Comparison of ENCODE assay signal across 19 cellular contexts in the genomic region with DNA sequence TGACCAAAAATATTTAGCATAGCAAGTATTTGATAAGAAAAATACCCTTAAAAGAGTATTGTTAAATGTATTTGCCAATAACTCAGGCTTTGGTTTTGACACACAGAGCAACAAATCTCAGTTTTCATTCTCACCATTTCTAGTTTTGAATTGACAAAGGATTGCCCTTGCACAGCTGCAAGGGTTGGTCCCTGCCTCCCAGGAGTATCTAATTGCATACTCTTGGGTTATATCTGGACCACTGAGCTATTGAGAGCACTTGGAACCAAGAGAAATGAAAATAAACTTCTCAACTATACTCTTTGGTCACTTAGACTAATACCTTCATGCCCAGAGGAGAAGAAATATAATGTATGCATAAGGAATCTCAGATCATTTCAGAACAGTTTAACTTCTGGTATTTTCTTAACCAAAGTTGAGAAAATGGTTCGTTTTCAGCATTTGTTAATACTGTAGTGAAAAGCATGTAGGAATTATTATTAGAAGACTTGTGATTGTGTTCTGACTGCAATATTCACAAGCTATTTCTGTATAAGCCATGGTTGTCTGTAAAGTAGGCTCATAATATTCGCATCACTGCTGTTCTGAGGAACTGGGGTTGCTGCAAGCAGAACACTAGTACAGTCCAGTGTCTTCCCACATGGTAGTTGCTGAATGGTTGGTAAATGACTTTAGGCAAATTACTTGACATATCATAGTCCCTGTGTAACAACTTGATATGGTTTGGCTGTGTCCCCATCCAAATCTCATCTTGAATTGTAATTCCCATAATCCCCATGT. TPM values are rescaled to one million over a fixed set of nuclear protein-coding genes. Genes with fewer than 3 reads are reported as not detected.
DNase-seq lines count a peak whose midpoint lies in the region; ATAC-seq and TF ChIP-seq lines count a peak whose summit lies in the region.
"Had no signal": no experiment of that assay in that cellular context is flagged by ENCODE, and none has a peak within 500 bp of the region (broad histone marks: within the 10 kb centered on the region; RNA-seq: fewer than 3 reads in every experiment).

No MANE protein-coding gene starts in this region.

- H3K4me3 ChIP-seq in GM06990 (replicated peaks; ENCODE audit: low read depth, low read length): no peak overlapping the region
- H3K4me3 ChIP-seq: esophagus squamous epithelium had no signal

- no peak overlapping the region for H3K4me3 Mint-ChIP-seq in chondrocyte (ENCODE audit: unreplicated experiment)
- H3K4me3 Mint-ChIP-seq: activated CD4-positive, alpha-beta T cell treated with anti-CD3 and anti-CD28 coated beads, Interleukin-2, amount 10 ng/mL, durations not matched to agents 7 days and 5 days; dendritic cell treated with granulocyte-macrophage colony-stimulating factor and Interleukin-4, amounts not matched to agents 40 ng/mL and 50 ng/mL, for 4 days; H9; naive thymus-derived CD8-positive, alpha-beta T cell; stimulated activated memory B cell treated with anti-CD40 and anti-IgM and Interleukin-4, amounts not matched to agents 10 μg/mL and 1 μg/mL and 100 μg/mL, for 72 hours had no signal

- no peaks in the 10 kb centered on the region for H3K9me3 Mint-ChIP-seq in chondrocyte (ENCODE audit: low read depth)
- H3K9me3 Mint-ChIP-seq: activated CD4-positive, alpha-beta T cell treated with anti-CD3 and anti-CD28 coated beads, Interleukin-2, amount 10 ng/mL, durations not matched to agents 7 days and 5 days; dendritic cell treated with granulocyte-macrophage colony-stimulating factor and Interleukin-4, amounts not matched to agents 40 ng/mL and 50 ng/mL, for 4 days; H9; naive thymus-derived CD8-positive, alpha-beta T cell had no signal

- ATAC-seq in GM19023 (IDR thresholded peaks at IDR 0.05; ENCODE audit: unreplicated experiment) (peak; percentile 70), HG02885 (IDR thresholded peaks at IDR 0.05; ENCODE audit: poor library complexity, unreplicated experiment) (peak; percentile 62), HG03469 (IDR thresholded peaks at IDR 0.05; ENCODE audit: unreplicated experiment) (no peak)
- ATAC-seq: naive thymus-derived CD8-positive, alpha-beta T cell; stimulated activated memory B cell treated with anti-CD40 and anti-IgM and Interleukin-4, amounts not matched to agents 10 μg/mL and 1 μg/mL and 100 μg/mL, for 72 hours had no signal

- peaks cover 10% of the 10 kb centered on the region for H3K4me1 Mint-ChIP-seq in chondrocyte (ENCODE audit: low read depth)
- H3K4me1 Mint-ChIP-seq: H9 had no signal

- no peaks in the 10 kb centered on the region for H3K27me3 Mint-ChIP-seq in chondrocyte (ENCODE audit: low read depth)
- H3K27me3 Mint-ChIP-seq: activated CD4-positive, alpha-beta T cell treated with anti-CD3 and anti-CD28 coated beads, Interleukin-2, amount 10 ng/mL, durations not matched to agents 7 days and 5 days; dendritic cell treated with granulocyte-macrophage colony-stimulating factor and Interleukin-4, amounts not matched to agents 40 ng/mL and 50 ng/mL, for 4 days; naive thymus-derived CD8-positive, alpha-beta T cell; stimulated activated memory B cell treated with anti-CD40 and anti-IgM and Interleukin-4, amounts not matched to agents 10 μg/mL and 1 μg/mL and 100 μg/mL, for 72 hours had no signal

- peak; percentile 8 for DNase-seq in GM06990 (ENCODE audit: extremely low read depth, insufficient read length)
- no peak for DNase-seq in chondrocyte (ENCODE audit: low spot score)
- DNase-seq in NCI-H146 treated with DMSO at 0.1 percent for 48 hours (lab: John Stamatoyannopoulos, UW; ENCODE audit: unreplicated experiment): no peak
- DNase-seq in NCI-H1105 treated with DMSO at 0.1 percent for 48 hours (lab: John Stamatoyannopoulos, UW): no peak
- no peak for DNase-seq in A172 (ENCODE audit: low spot score)
- DNase-seq: activated CD4-positive, alpha-beta T cell treated with anti-CD3 and anti-CD28 coated beads, Interleukin-2, amount 10 ng/mL, durations not matched to agents 7 days and 5 days; anterior cingulate cortex; BE2C; esophagus squamous epithelium; H9; hypothalamus; naive thymus-derived CD8-positive, alpha-beta T cell; NCI-H1417; stimulated activated CD4-positive, alpha-beta T cell treated with anti-CD3 and anti-CD28 coated beads, Interleukin-4, amount 100 ng/mL, for 1 hour had no signal

- H3K36me3 ChIP-seq in GM06990 (ENCODE audit: control insufficient read depth, insufficient read depth, low read length): peaks cover 2% of the 10 kb centered on the region; the same call in 1 of the 2 replicates

- TF ChIP-seq CTCF in GM06990 (IDR thresholded peaks at IDR 0.05; ENCODE audit: insufficient read depth, low read length, poor library complexity, severe bottlenecking) (no peak), chondrocyte (IDR thresholded peaks at IDR 0.05) (no peak)

- peak overlapping the region; percentile 41 for H3K27ac Mint-ChIP-seq in chondrocyte (ENCODE audit: unreplicated experiment)
- H3K27ac Mint-ChIP-seq: activated CD4-positive, alpha-beta T cell treated with anti-CD3 and anti-CD28 coated beads, Interleukin-2, amount 10 ng/mL, durations not matched to agents 7 days and 5 days; dendritic cell treated with granulocyte-macrophage colony-stimulating factor and Interleukin-4, amounts not matched to agents 40 ng/mL and 50 ng/mL, for 4 days; H9; stimulated activated memory B cell treated with anti-CD40 and anti-IgM and Interleukin-4, amounts not matched to agents 10 μg/mL and 1 μg/mL and 100 μg/mL, for 72 hours had no signal

- H3K27me3 ChIP-seq in GM06990 (replicated peaks; ENCODE audit: control insufficient read depth, insufficient read depth, low read length): no peaks in the 10 kb centered on the region
- H3K27me3 ChIP-seq: BE2C, esophagus squamous epithelium had no signal

- H3K36me3 Mint-ChIP-seq in chondrocyte (ENCODE audit: low read depth): peaks cover 6% of the 10 kb centered on the region

RNA-seq across cellular contexts. Expression of a gene that starts 7.9 kb away (rescaled TPM):
- total RNA-seq in chondrocyte: 14.7 to 28.0 TPM (median 16.3 TPM) in 3 replicates
- 49.2 and 54.2 TPM in 2 replicates for total RNA-seq in A172 (2014; rRNA removed; shearing (Covaris generic))

RNA-seq across cellular contexts. Expression of a gene that starts 8.2 kb away (rescaled TPM):
- total RNA-seq in chondrocyte: 40.5 to 76.2 TPM (median 71.6 TPM) in 3 replicates
- 219 and 294 TPM in 2 replicates for total RNA-seq in A172 (2014; rRNA removed; shearing (Covaris generic))
